In genomic region chr10:63518690-63519288, GRCh38 we compare ENCODE assay signal across 1 cellular context.
TF ChIP-seq lines count a peak whose summit lies in the region.

No MANE protein-coding gene starts in this region.

TF ChIP-seq in GM12878, 131 proteins besides CTCF, POLR2A, EP300 and RAD21:
- TF ChIP-seq WRNIP1 (IDR thresholded peaks at IDR 0.05; ENCODE audit: borderline replicate concordance, low read depth, low read length) (no peak), ATF7 (IDR thresholded peaks at IDR 0.05; ENCODE audit: low read depth) (0 out of 2 replicates have a peak, but pooled peaks have one; percentile 20), RUNX3 (IDR thresholded peaks at IDR 0.05; ENCODE audit: low read length) (peak; percentile 22; the same call in 1 of the 2 replicates), ZBTB33 (IDR thresholded peaks at IDR 0.05) (0 out of 2 replicates have a peak, but pooled peaks have one; percentile 39), ZNF24 (IDR thresholded peaks at IDR 0.05) (peak; percentile 36; the same call in 1 of the 2 replicates), ZBED1 (IDR thresholded peaks at IDR 0.05; ENCODE audit: borderline replicate concordance) (peak; percentile 38; the same call in 1 of the 2 replicates), DPF2 (IDR thresholded peaks at IDR 0.05) (peak; percentile 88), TBL1XR1 (IDR thresholded peaks at IDR 0.05; ENCODE audit: low read depth, low read length) (no peak), JUNB (IDR thresholded peaks at IDR 0.05) (no peak), BHLHE40 (IDR thresholded peaks at IDR 0.05; ENCODE audit: borderline replicate concordance in 1 of 2, low read depth in 2 of 2, low read length in 1 of 2) (peak; percentile 46 to 64; a peak in 2 of 4 replicates), NFIC (IDR thresholded peaks at IDR 0.05; ENCODE audit: low read depth, low read length) (no peak), MXI1 (IDR thresholded peaks at IDR 0.05; ENCODE audit: low read depth, low read length) (0 out of 2 replicates have a peak, but pooled peaks have one; percentile 14), NBN (IDR thresholded peaks at IDR 0.05) (0 out of 2 replicates have a peak, but pooled peaks have one; percentile 15), ZNF622 (IDR thresholded peaks at IDR 0.05) (no peak), MLLT1 (IDR thresholded peaks at IDR 0.05) (0 out of 2 replicates have a peak, but pooled peaks have one; percentile 45)
